32 cellular contexts compared by ENCODE assay signal in genomic region chr3:55431041-55431440, GRCh38. TPM values are rescaled to one million over a fixed set of nuclear protein-coding genes. Genes with fewer than 3 reads are reported as not detected.
"Had no signal": no experiment of that assay in that cellular context is flagged by ENCODE, and none has a peak within 500 bp of the region (broad histone marks: within the 10 kb centered on the region; RNA-seq: fewer than 3 reads in every experiment).

No MANE protein-coding gene starts in this region.

- H3K36me3 Mint-ChIP-seq: natural killer cell treated with Interleukin-12 subunit alpha and Interleukin-12 subunit beta and Interleukin-15 and Interleukin-18, amount 100 ng/mL, for 72 hours; stimulated activated memory B cell treated with anti-CD40 and anti-IgM and Interleukin-4, amounts not matched to agents 10 μg/mL and 1 μg/mL and 100 μg/mL, for 72 hours; type B pancreatic cell had no signal

- H3K9ac ChIP-seq: parathyroid adenoma had no signal

- H3K27me3 Mint-ChIP-seq: natural killer cell treated with Interleukin-12 subunit alpha and Interleukin-12 subunit beta and Interleukin-15 and Interleukin-18, amount 100 ng/mL, for 72 hours; type B pancreatic cell had no signal

- H3K27me3 ChIP-seq: neutrophil, ovary, right lobe of liver, sigmoid colon, testis, tibial artery, transverse colon, upper lobe of right lung, uterus had no signal

- H3K4me3 ChIP-seq: ovary, psoas muscle, right lobe of liver, sigmoid colon, suprapubic skin, testis, tibial artery, transverse colon, upper lobe of right lung, uterus had no signal

- H3K27ac ChIP-seq: neutrophil, ovary, parathyroid adenoma, psoas muscle, right lobe of liver, sigmoid colon, suprapubic skin, testis, tibial artery, transverse colon, upper lobe of right lung, uterus had no signal

- DNase-seq: naive thymus-derived CD8-positive, alpha-beta T cell; nephron progenitor cell; nucleus accumbens; ovary; posterior cingulate gyrus; psoas muscle; right cardiac atrium; right lobe of liver; sigmoid colon; small intestine; stimulated activated CD4-positive, alpha-beta T cell treated with anti-CD3 and anti-CD28 coated beads, Interleukin-12 subunit alpha, Interleukin-12 subunit beta, amount 100 ng/mL, for 4 hours; stimulated activated CD4-positive, alpha-beta T cell treated with anti-CD3 and anti-CD28 coated beads, Interleukin-1b, Interleukin-23, amount 100 ng/mL, for 48 hours; stimulated activated CD4-positive, alpha-beta T cell treated with anti-CD3 and anti-CD28 coated beads, Interleukin-4, amount 100 ng/mL, for 1 hour; stimulated activated CD4-positive, alpha-beta T cell treated with anti-CD3 and anti-CD28 coated beads, Interleukin-4, amount 100 ng/mL, for 4 hours; stimulated activated CD8-positive, alpha-beta memory T cell treated with anti-CD3 and anti-CD28 coated beads, Interleukin-4, amount 100 ng/mL, for 48 hours; stimulated activated naive CD4-positive, alpha-beta T cell; stimulated activated naive CD8-positive, alpha-beta T cell treated with anti-CD3 and anti-CD28 coated beads, Interleukin-15, amount 100 ng/mL, for 72 hours; stimulated activated naive CD8-positive, alpha-beta T cell treated with anti-CD3 and anti-CD28 coated beads, Interleukin-15, Interleukin-2, amounts not matched to agents 100 U/mL and 50 U/mL, for 24 hours; substantia nigra; testis; tibial artery; transverse colon; upper lobe of right lung; uterus had no signal

- H3K27ac Mint-ChIP-seq: naive thymus-derived CD8-positive, alpha-beta T cell; natural killer cell treated with Interleukin-12 subunit alpha and Interleukin-12 subunit beta and Interleukin-15 and Interleukin-18, amount 100 ng/mL, for 72 hours; nephron progenitor cell; progenitor cell of endocrine pancreas; stimulated activated memory B cell treated with anti-CD40 and anti-IgM and Interleukin-4, amounts not matched to agents 10 μg/mL and 1 μg/mL and 100 μg/mL, for 72 hours; stimulated activated naive CD8-positive, alpha-beta T cell treated with anti-CD3 and anti-CD28 coated beads, Interleukin-15, amount 100 ng/mL, for 72 hours; type B pancreatic cell had no signal

- H3K79me2 ChIP-seq: parathyroid adenoma had no signal

- H3K4me3 Mint-ChIP-seq: naive thymus-derived CD8-positive, alpha-beta T cell; natural killer cell treated with Interleukin-12 subunit alpha and Interleukin-12 subunit beta and Interleukin-15 and Interleukin-18, amount 100 ng/mL, for 72 hours; nephron progenitor cell; neural crest cell; stimulated activated memory B cell treated with anti-CD40 and anti-IgM and Interleukin-4, amounts not matched to agents 10 μg/mL and 1 μg/mL and 100 μg/mL, for 72 hours; stimulated activated naive CD8-positive, alpha-beta T cell treated with anti-CD3 and anti-CD28 coated beads, Interleukin-15, amount 100 ng/mL, for 72 hours; type B pancreatic cell had no signal

- H2AFZ ChIP-seq: parathyroid adenoma had no signal

- H3K4me1 ChIP-seq: parathyroid adenoma, psoas muscle, right lobe of liver, suprapubic skin, testis, tibial artery, transverse colon, upper lobe of right lung, uterus had no signal

- H3K9me3 ChIP-seq: neutrophil, ovary, psoas muscle, right lobe of liver, sigmoid colon, suprapubic skin, testis, tibial artery, transverse colon, upper lobe of right lung, uterus had no signal

- H3K36me3 ChIP-seq: neutrophil, ovary, right lobe of liver, sigmoid colon, suprapubic skin, tibial artery, transverse colon, upper lobe of right lung, uterus had no signal

- H3K9me3 Mint-ChIP-seq: natural killer cell treated with Interleukin-12 subunit alpha and Interleukin-12 subunit beta and Interleukin-15 and Interleukin-18, amount 100 ng/mL, for 72 hours; neural crest cell; type B pancreatic cell had no signal

- H3K4me1 Mint-ChIP-seq: naive thymus-derived CD8-positive, alpha-beta T cell; neural crest cell; stimulated activated memory B cell treated with anti-CD40 and anti-IgM and Interleukin-4, amounts not matched to agents 10 μg/mL and 1 μg/mL and 100 μg/mL, for 72 hours; stimulated activated naive CD8-positive, alpha-beta T cell treated with anti-CD3 and anti-CD28 coated beads, Interleukin-15, amount 100 ng/mL, for 72 hours had no signal

RNA-seq across cellular contexts. Expression of gene WNT5A, which starts 56.1 kb away (rescaled TPM):
- total RNA-seq: naive thymus-derived CD8-positive, alpha-beta T cell; natural killer cell treated with Interleukin-12 subunit alpha and Interleukin-12 subunit beta and Interleukin-15 and Interleukin-18, amount 100 ng/mL, for 72 hours had no signal
- polyA plus RNA-seq: naive thymus-derived CD8-positive, alpha-beta T cell had no signal
